In the genomic region with DNA sequence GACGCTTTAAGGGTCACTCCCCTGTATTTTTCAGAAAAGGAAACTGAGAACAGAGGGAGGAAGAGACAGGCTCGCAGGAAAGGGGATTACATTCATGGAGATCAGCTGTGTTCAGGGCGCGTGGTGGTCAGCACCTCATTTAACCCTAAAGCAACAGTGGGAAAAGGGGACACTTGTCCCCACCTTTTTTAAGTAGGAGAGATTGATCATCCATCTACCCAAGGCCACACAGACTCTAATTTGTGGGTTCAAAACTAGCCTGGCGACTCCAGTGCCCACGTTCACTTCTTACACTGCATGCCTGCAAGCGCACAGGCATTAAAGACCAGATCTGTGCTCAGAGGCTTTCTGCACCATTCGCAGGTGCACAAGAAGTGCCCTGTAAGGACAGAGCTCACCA, we compare ENCODE assay signal across 31 cellular contexts.
"Had no signal": no experiment of that assay in that cellular context is flagged by ENCODE, and none has a peak within 500 bp of the region (broad histone marks: within the 10 kb centered on the region; RNA-seq: fewer than 3 reads in every experiment).

No MANE protein-coding gene starts in this region.

- H3K27me3 Mint-ChIP-seq: naive thymus-derived CD4-positive, alpha-beta T cell; stimulated activated memory B cell treated with anti-CD40 and anti-IgM and Interleukin-4, amounts not matched to agents 10 μg/mL and 1 μg/mL and 100 μg/mL, for 72 hours had no signal

- H3K27ac ChIP-seq: neural progenitor cell, ovary, parathyroid adenoma, psoas muscle, right lobe of liver, skin epidermis, spleen, suprapubic skin, testis, tibial nerve, upper lobe of left lung, uterus had no signal

- DNase-seq: naive thymus-derived CD4-positive, alpha-beta T cell; natural killer cell; occipital lobe; ovary; posterior cingulate gyrus; psoas muscle; right cardiac atrium; right lobe of liver; spleen; stimulated activated CD4-positive, alpha-beta T cell treated with anti-CD3 and anti-CD28 coated beads, Interleukin-12 subunit alpha, Interleukin-12 subunit beta, amount 100 ng/mL, for 4 hours; stimulated activated CD4-positive, alpha-beta T cell treated with anti-CD3 and anti-CD28 coated beads, Interleukin-1b, Interleukin-23, amount 100 ng/mL, for 48 hours; stimulated activated CD4-positive, alpha-beta T cell treated with anti-CD3 and anti-CD28 coated beads, Interleukin-4, amount 100 ng/mL, for 1 hour; stimulated activated CD4-positive, alpha-beta T cell treated with anti-CD3 and anti-CD28 coated beads, Interleukin-4, amount 100 ng/mL, for 4 hours; stimulated activated CD8-positive, alpha-beta memory T cell treated with anti-CD3 and anti-CD28 coated beads, Interleukin-4, amount 100 ng/mL, for 48 hours; stimulated activated naive CD4-positive, alpha-beta T cell; stimulated activated naive CD8-positive, alpha-beta T cell treated with anti-CD3 and anti-CD28 coated beads, Interleukin-15, amount 100 ng/mL, for 72 hours; stimulated activated naive CD8-positive, alpha-beta T cell treated with anti-CD3 and anti-CD28 coated beads, Interleukin-15, Interleukin-2, amounts not matched to agents 100 U/mL and 50 U/mL, for 24 hours; substantia nigra; testis; trophoblast cell; uterus had no signal

- H3K9me3 Mint-ChIP-seq: naive thymus-derived CD4-positive, alpha-beta T cell; natural killer cell; nephron; neural progenitor cell; stimulated activated memory B cell treated with anti-CD40 and anti-IgM and Interleukin-4, amounts not matched to agents 10 μg/mL and 1 μg/mL and 100 μg/mL, for 72 hours; stimulated activated naive CD8-positive, alpha-beta T cell treated with anti-CD3 and anti-CD28 coated beads, Interleukin-15, amount 100 ng/mL, for 72 hours had no signal

- H3K9me3 ChIP-seq: ovary, psoas muscle, right lobe of liver, spleen, suprapubic skin, testis, tibial nerve, upper lobe of left lung, uterus had no signal

- H3K4me1 Mint-ChIP-seq: stimulated activated memory B cell treated with anti-CD40 and anti-IgM and Interleukin-4, amounts not matched to agents 10 μg/mL and 1 μg/mL and 100 μg/mL, for 72 hours had no signal

- ATAC-seq: naive thymus-derived CD4-positive, alpha-beta T cell; natural killer cell; psoas muscle; right cardiac atrium; right lobe of liver; stimulated activated memory B cell treated with anti-CD40 and anti-IgM and Interleukin-4, amounts not matched to agents 10 μg/mL and 1 μg/mL and 100 μg/mL, for 72 hours; stimulated activated naive CD8-positive, alpha-beta T cell treated with anti-CD3 and anti-CD28 coated beads, Interleukin-15, amount 100 ng/mL, for 72 hours; stimulated activated naive CD8-positive, alpha-beta T cell treated with anti-CD3 and anti-CD28 coated beads, Interleukin-15, Interleukin-2, amounts not matched to agents 100 U/mL and 50 U/mL, for 24 hours had no signal

- H3K4me1 ChIP-seq: neural progenitor cell, parathyroid adenoma, psoas muscle, right lobe of liver, spleen, suprapubic skin, testis, uterus had no signal

- H3K36me3 ChIP-seq: neural progenitor cell, ovary, right lobe of liver, uterus had no signal

- H3K27ac Mint-ChIP-seq: naive thymus-derived CD4-positive, alpha-beta T cell; natural killer cell; nephron; neural progenitor cell; progenitor cell of endocrine pancreas; stimulated activated memory B cell treated with anti-CD40 and anti-IgM and Interleukin-4, amounts not matched to agents 10 μg/mL and 1 μg/mL and 100 μg/mL, for 72 hours; stimulated activated naive CD8-positive, alpha-beta T cell treated with anti-CD3 and anti-CD28 coated beads, Interleukin-15, amount 100 ng/mL, for 72 hours had no signal

- H3K27me3 ChIP-seq: neural progenitor cell, ovary, right lobe of liver, spleen, suprapubic skin, testis, tibial nerve, upper lobe of left lung, uterus had no signal

- H3K4me3 Mint-ChIP-seq: naive thymus-derived CD4-positive, alpha-beta T cell; natural killer cell; nephron; neural progenitor cell; stimulated activated memory B cell treated with anti-CD40 and anti-IgM and Interleukin-4, amounts not matched to agents 10 μg/mL and 1 μg/mL and 100 μg/mL, for 72 hours; stimulated activated naive CD8-positive, alpha-beta T cell treated with anti-CD3 and anti-CD28 coated beads, Interleukin-15, amount 100 ng/mL, for 72 hours had no signal

- H3K36me3 Mint-ChIP-seq: natural killer cell, neural progenitor cell had no signal

- H3K4me3 ChIP-seq: neural progenitor cell, ovary, psoas muscle, right lobe of liver, skin epidermis, smooth muscle cell, spleen, suprapubic skin, testis, tibial nerve, upper lobe of left lung, uterus had no signal
